In the genomic region with DNA sequence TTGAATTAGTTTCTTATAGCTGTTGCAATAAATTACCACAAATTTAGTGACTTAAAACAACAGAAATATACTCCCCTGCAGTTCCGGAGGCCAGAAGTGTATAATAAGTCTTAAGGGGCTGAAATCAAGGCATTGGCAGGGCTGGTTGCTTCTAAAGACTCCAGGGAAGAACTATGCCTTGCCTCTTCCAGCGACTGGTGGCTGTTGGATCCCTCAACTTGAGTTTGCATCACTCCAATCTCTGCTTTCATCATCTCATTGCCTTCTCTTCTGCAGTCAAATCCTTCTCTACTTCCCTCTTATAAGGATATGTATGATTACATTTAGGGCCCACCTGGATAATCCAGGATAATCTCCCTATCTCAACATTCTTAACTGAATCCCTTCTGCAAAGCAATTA, we compare ENCODE assay signal across 26 cellular contexts.
"Had no signal": no experiment of that assay in that cellular context is flagged by ENCODE, and none has a peak within 500 bp of the region (broad histone marks: within the 10 kb centered on the region; RNA-seq: fewer than 3 reads in every experiment).

No MANE protein-coding gene starts in this region.

- DNase-seq: activated CD4-positive, alpha-beta memory T cell treated with anti-CD3 and anti-CD28 coated beads, Interleukin-2, amount 10 ng/mL, durations not matched to agents 7 days and 5 days; activated CD4-positive, alpha-beta T cell treated with anti-CD3 and anti-CD28 coated beads for 1 hour; activated CD4-positive, alpha-beta T cell treated with anti-CD3 and anti-CD28 coated beads for 48 hours; activated CD4-positive, CD25-positive, alpha-beta regulatory T cell; activated effector memory CD4-positive, alpha-beta T cell treated with anti-CD3 and anti-CD28 coated beads, Interleukin-2, amount 50 U/mL, for 16 hours; activated naive CD4-positive, alpha-beta T cell treated with Interleukin-2 at 50 U/mL for 16 hours; activated naive CD8-positive, alpha-beta T cell treated with anti-CD3 and anti-CD28 coated beads, Interleukin-2, amount 10 ng/mL, durations not matched to agents 7 days and 5 days; activated T-cell treated with anti-CD3 and anti-CD28 coated beads, Interleukin-2, amount 50 U/mL, for 1 hour; activated T-cell treated with anti-CD3 and anti-CD28 coated beads, Interleukin-2, amount 50 U/mL, for 72 hours; amygdala; colonic mucosa; MM.1S; NCI-H1092; NCI-H1436 treated with DMSO at 0.1 percent for 48 hours; NCI-H187; NCI-H2029 treated with DMSO at 0.1 percent for 48 hours; NCI-H2107; NCI-H2171; NCI-H510A; NCI-H526 treated with DMSO at 0.1 percent for 48 hours; NCI-H774; SHP77; SJCRH30; T-cell; T-helper 2 cell; T-helper 9 cell had no signal
